9 cellular contexts compared by ENCODE assay signal in the genomic region with DNA sequence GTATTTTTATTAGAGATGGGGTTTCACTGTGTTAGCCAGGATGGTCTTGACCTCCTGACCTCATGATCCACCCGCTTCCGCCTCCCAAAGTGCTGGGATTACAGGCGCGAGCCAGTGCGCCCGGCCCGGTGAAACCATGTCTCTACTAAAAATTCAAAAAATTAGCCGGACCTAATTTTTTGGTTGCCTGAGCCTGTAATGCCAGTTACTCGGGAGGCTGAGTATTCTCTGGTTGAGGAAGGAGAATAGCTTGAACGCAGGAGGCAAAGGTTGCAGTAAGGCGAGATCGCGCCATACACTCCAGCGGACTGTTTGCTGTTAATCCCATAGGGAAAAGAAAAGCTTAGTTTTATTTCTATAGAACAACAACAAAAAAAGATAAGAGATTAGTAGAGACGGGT. TPM values are rescaled to one million over a fixed set of nuclear protein-coding genes. Genes with fewer than 3 reads are reported as not detected.
DNase-seq lines count a peak whose midpoint lies in the region; TF ChIP-seq lines count a peak whose summit lies in the region.
"Had no signal": no experiment of that assay in that cellular context is flagged by ENCODE, and none has a peak within 500 bp of the region (broad histone marks: within the 10 kb centered on the region; RNA-seq: fewer than 3 reads in every experiment).

No MANE protein-coding gene starts in this region.

- no peak for DNase-seq in activated CD4-positive, alpha-beta T cell treated with anti-CD3 and anti-CD28 coated beads, Interleukin-2, amount 10 ng/mL, durations not matched to agents 7 days and 5 days
- DNase-seq in activated CD4-positive, alpha-beta T cell treated with anti-CD3 and anti-CD28 coated beads for 4 hours, result no peak
- DNase-seq in adipocyte (ENCODE audit: low read depth) (no peak), thyroid gland (no peak), glomerular visceral epithelial cell (ENCODE audit: extremely low spot score) (no peak), SHP77 (lab: John Stamatoyannopoulos, UW) (no peak), CD14-positive monocyte (ENCODE audit: low spot score) (no peak)

- no peak for TF ChIP-seq POLR2A in thyroid gland (IDR thresholded peaks at IDR 0.05)

- peak overlapping the region; percentile 76 for H3K4me3 Mint-ChIP-seq in activated CD4-positive, alpha-beta T cell treated with anti-CD3 and anti-CD28 coated beads, Interleukin-2, amount 10 ng/mL, durations not matched to agents 7 days and 5 days
- H3K4me3 Mint-ChIP-seq in CD14-positive monocyte, result peak overlapping the region in 1 of 2 donors; percentile 78

- H3K9me3 Mint-ChIP-seq in activated CD4-positive, alpha-beta T cell treated with anti-CD3 and anti-CD28 coated beads, Interleukin-2, amount 10 ng/mL, durations not matched to agents 7 days and 5 days, result no peaks in the 10 kb centered on the region
- peaks cover 0 to 8% (median 4%) of the 10 kb centered on the region in 7 donors for H3K9me3 Mint-ChIP-seq in CD14-positive monocyte

- no peaks in the 10 kb centered on the region for H3K9me3 ChIP-seq in adipocyte (ENCODE audit: control insufficient read depth, low read length)
- H3K9me3 ChIP-seq in thyroid gland, result no peaks in the 10 kb centered on the region

- peak overlapping the region; percentile 97 for H3K27ac Mint-ChIP-seq in activated CD4-positive, alpha-beta T cell treated with anti-CD3 and anti-CD28 coated beads, Interleukin-2, amount 10 ng/mL, durations not matched to agents 7 days and 5 days
- H3K27ac Mint-ChIP-seq in CD14-positive monocyte, result peak overlapping the region in 3 of 7 donors; percentile 9 to 97 (median 87)

- 58 to 62% methylated on average over 15 of the region's 15 CpGs for WGBS in thyroid gland, 2 donors

- CTCF ChIA-PET in activated CD4-positive, alpha-beta T cell treated with anti-CD3 and anti-CD28 coated beads, Interleukin-2, amount 10 ng/mL, durations not matched to agents 7 days and 5 days (lab: Charles Lee), result interaction anchor here (1.2 to 2.1 kb wide), 2 partner anchors 13 to 15 kb away, joined by 5 to 10 read pairs; no protein-coding TSS in a partner anchor

- H3K36me3 Mint-ChIP-seq in activated CD4-positive, alpha-beta T cell treated with anti-CD3 and anti-CD28 coated beads, Interleukin-2, amount 10 ng/mL, durations not matched to agents 7 days and 5 days (ENCODE audit: low read depth), result no peaks in the 10 kb centered on the region
- peaks cover 0 to 1% of the 10 kb centered on the region in 2 donors for H3K36me3 Mint-ChIP-seq in CD14-positive monocyte

- H3K4me1 ChIP-seq in adipocyte (ENCODE audit: control insufficient read depth, insufficient read depth, low read length), result peaks cover 3% of the 10 kb centered on the region
- H3K4me1 ChIP-seq in thyroid gland, result no peaks in the 10 kb centered on the region

- H3K9ac ChIP-seq in adipocyte (ENCODE audit: low read length), result peak overlapping the region; percentile 73

- no peak for TF ChIP-seq CTCF in thyroid gland (IDR thresholded peaks at IDR 0.05)
- no peak for TF ChIP-seq CTCF in CD14-positive monocyte (IDR thresholded peaks at IDR 0.05)

- H3K4me3 ChIP-seq in adipocyte (ENCODE audit: low read length) (peak overlapping the region; percentile 73), thyroid gland (replicated peaks in 1 of 3) (peak overlapping the region in 1 of 3 donors; percentile 26)

- H3K36me3 ChIP-seq in adipocyte (ENCODE audit: control insufficient read depth, insufficient read depth, low read length, severe bottlenecking) (no peaks in the 10 kb centered on the region), thyroid gland (no peaks in the 10 kb centered on the region)

- intact Hi-C loops in thyroid gland (cut with DNase I) (no loop called here), CD14-positive monocyte (cut with micrococcal nuclease) (no loop called here)

- H3K27me3 ChIP-seq in adipocyte (replicated peaks; ENCODE audit: control insufficient read depth, insufficient read depth, low read length), result no peaks in the 10 kb centered on the region
- no peaks in the 10 kb centered on the region for H3K27me3 ChIP-seq in layer of hippocampus (ENCODE audit: control insufficient read depth, insufficient read depth, low read length)
- no peaks in the 10 kb centered on the region for H3K27me3 ChIP-seq in thyroid gland

- H3K27ac ChIP-seq in layer of hippocampus (ENCODE audit: low read depth, low read length), result peak overlapping the region; percentile 60
- H3K27ac ChIP-seq in thyroid gland, result peak overlapping the region; percentile 66 to 96 (median 72)

- POLR2A ChIA-PET in activated CD4-positive, alpha-beta T cell treated with anti-CD3 and anti-CD28 coated beads, Interleukin-2, amount 10 ng/mL, durations not matched to agents 7 days and 5 days (lab: Charles Lee), result interaction anchor here (0.6 to 1.9 kb wide), 4 partner anchors 14 to 304 kb away, joined by 3 to 27 read pairs (median 4); a partner anchor contains a TSS

- H3K27me3 Mint-ChIP-seq in activated CD4-positive, alpha-beta T cell treated with anti-CD3 and anti-CD28 coated beads, Interleukin-2, amount 10 ng/mL, durations not matched to agents 7 days and 5 days, result no peaks in the 10 kb centered on the region
- H3K27me3 Mint-ChIP-seq in CD14-positive monocyte (ENCODE audit: low read depth in 3 of 3), result peaks cover 3 to 4% (median 3%) of the 10 kb centered on the region in 3 donors

- peaks cover 39% of the 10 kb centered on the region for H3K4me1 Mint-ChIP-seq in activated CD4-positive, alpha-beta T cell treated with anti-CD3 and anti-CD28 coated beads, Interleukin-2, amount 10 ng/mL, durations not matched to agents 7 days and 5 days
- H3K4me1 Mint-ChIP-seq in CD14-positive monocyte, result peaks cover 34% of the 10 kb centered on the region

RNA-seq across cellular contexts. Expression of a gene that starts 29.9 kb away (rescaled TPM):
- not detected for total RNA-seq in activated CD4-positive, alpha-beta T cell treated with anti-CD3 and anti-CD28 coated beads, Interleukin-2, amount 10 ng/mL, durations not matched to agents 7 days and 5 days
- total RNA-seq in thyroid gland, result not detected
- polyA plus RNA-seq in CD14-positive monocyte, result not detected
- total RNA-seq: Daoy had no signal

RNA-seq across cellular contexts. Expression of a gene that starts 55.1 kb away (rescaled TPM):
- 100 to 1,000 TPM; 240 to 262 TPM for total RNA-seq in activated CD4-positive, alpha-beta T cell treated with anti-CD3 and anti-CD28 coated beads, Interleukin-2, amount 10 ng/mL, durations not matched to agents 7 days and 5 days
- total RNA-seq in thyroid gland, result 1,000 to 10,000 TPM in 2 of 4 donors, 100 to 1,000 TPM in 2; 739 to 2,947 (median 1,128) TPM
- polyA plus RNA-seq in CD14-positive monocyte, result 100 to 1,000 TPM; 640 to 844 TPM
